ENCODE assay signal across 11 cellular contexts in the genomic region with DNA sequence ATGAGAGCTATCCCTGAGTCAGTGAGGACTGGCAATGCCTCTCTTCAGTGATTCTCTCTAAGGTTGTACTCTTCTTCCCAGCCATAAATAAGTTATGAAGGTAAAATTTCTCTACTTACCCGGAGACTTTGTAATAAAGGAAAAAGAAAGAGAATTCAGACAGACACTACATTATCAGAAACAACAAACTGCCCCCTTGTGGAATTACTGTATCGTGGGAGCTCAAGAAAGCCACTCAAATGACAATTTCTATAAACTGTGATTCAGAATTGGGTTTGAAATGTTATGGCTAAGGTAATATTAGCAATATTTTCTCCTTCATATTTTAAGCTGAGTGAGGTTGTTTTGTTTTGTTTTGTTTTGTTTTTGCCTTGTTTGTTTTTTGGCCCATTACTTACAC.
DNase-seq lines count a peak whose midpoint lies in the region; ATAC-seq and TF ChIP-seq lines count a peak whose summit lies in the region.
"Had no signal": no experiment of that assay in that cellular context is flagged by ENCODE, and none has a peak within 500 bp of the region (broad histone marks: within the 10 kb centered on the region; RNA-seq: fewer than 3 reads in every experiment).

No MANE protein-coding gene starts in this region.

- H3K9me3 ChIP-seq in Karpas-422 (ENCODE audit: low read length), result no peaks in the 10 kb centered on the region

- H4K20me1 ChIP-seq in Karpas-422 (ENCODE audit: insufficient read depth, low read depth, low read length), result no peaks in the 10 kb centered on the region

- DNase-seq in SIG-M5 treated with dmso at 0.1 percent for 504 hours (lab: John Stamatoyannopoulos, UW; ENCODE audit: unreplicated experiment), result peak; percentile 20
- DNase-seq in SIG-M5 (lab: John Stamatoyannopoulos, UW), result no peak
- peak; percentile 64 for DNase-seq in Karpas-422
- peak; percentile 42 to 58 for DNase-seq in cardiac fibroblast (ENCODE audit: low read depth in 2 of 2)
- DNase-seq in retinal pigment epithelial cell (ENCODE audit: low read depth), result no peak
- DNase-seq in activated T-helper 1 cell treated with anti-CD3 and anti-CD28 coated beads, Interleukin-12 subunit alpha, Interleukin-12 subunit beta, Interleukin-2, Interleukin-4 antibody, amounts not matched to agents 30 ng/mL and 10 ng/mL and 1 ng/mL, durations not matched to agents 14 hours and 24 hours and 36 hours (ENCODE audit: low spot score), result no peak
- no peak for DNase-seq in nephron progenitor cell
- DNase-seq in left colon, result no peak
- DNase-seq: activated CD8-positive, alpha-beta memory T cell treated with anti-CD3 and anti-CD28 coated beads, Interleukin-2, amount 10 ng/mL, durations not matched to agents 7 days and 5 days; effector CD8-positive, alpha-beta T cell had no signal

- TF ChIP-seq CTCF in cardiac fibroblast (IDR thresholded peaks at IDR 0.05; ENCODE audit: low read depth, low read length) (peak; percentile 51), retinal pigment epithelial cell (conservative IDR thresholded peaks at IDR 0.05; ENCODE audit: low read depth, low read length) (peak; percentile 62), nephron progenitor cell (IDR thresholded peaks at IDR 0.05) (no peak)

- ATAC-seq in left colon, result no peak
- ATAC-seq: activated CD8-positive, alpha-beta memory T cell treated with anti-CD3 and anti-CD28 coated beads, Interleukin-2, amount 10 ng/mL, durations not matched to agents 7 days and 5 days had no signal

- H3K9me2 ChIP-seq in Karpas-422 (replicated peaks; ENCODE audit: insufficient read depth, low read length), result no peaks in the 10 kb centered on the region

- H3K4me1 ChIP-seq in Karpas-422 (ENCODE audit: low read length), result peaks cover 5% of the 10 kb centered on the region; the same call in 1 of the 2 replicates

- intact Hi-C loops in activated T-helper 1 cell treated with anti-CD3 and anti-CD28 coated beads, Interleukin-12 subunit alpha, Interleukin-12 subunit beta, Interleukin-2, Interleukin-4 antibody, amounts not matched to agents 30 ng/mL and 10 ng/mL and 1 ng/mL, durations not matched to agents 14 hours and 24 hours and 36 hours (cut with micrococcal nuclease), result no loop called here
- intact Hi-C loops in left colon (cut with DNase I, micrococcal nuclease), result no loop called here

- H3K27me3 ChIP-seq in Karpas-422 (ENCODE audit: low read length), result no peaks in the 10 kb centered on the region

- H3K27ac Mint-ChIP-seq in activated T-helper 1 cell treated with anti-CD3 and anti-CD28 coated beads, Interleukin-12 subunit alpha, Interleukin-12 subunit beta, Interleukin-2, Interleukin-4 antibody, amounts not matched to agents 30 ng/mL and 10 ng/mL and 1 ng/mL, durations not matched to agents 14 hours and 24 hours and 36 hours, result no peak overlapping the region
- no peak overlapping the region for H3K27ac Mint-ChIP-seq in nephron progenitor cell
- H3K27ac Mint-ChIP-seq: activated CD8-positive, alpha-beta memory T cell treated with anti-CD3 and anti-CD28 coated beads, Interleukin-2, amount 10 ng/mL, durations not matched to agents 7 days and 5 days; mesothelial cell of epicardium had no signal

- H3K27ac ChIP-seq in Karpas-422 (ENCODE audit: low read length), result no peak overlapping the region

- H3K9me3 Mint-ChIP-seq in activated T-helper 1 cell treated with anti-CD3 and anti-CD28 coated beads, Interleukin-12 subunit alpha, Interleukin-12 subunit beta, Interleukin-2, Interleukin-4 antibody, amounts not matched to agents 30 ng/mL and 10 ng/mL and 1 ng/mL, durations not matched to agents 14 hours and 24 hours and 36 hours, result no peaks in the 10 kb centered on the region
- peaks cover 29% of the 10 kb centered on the region for H3K9me3 Mint-ChIP-seq in nephron progenitor cell
- H3K9me3 Mint-ChIP-seq: mesothelial cell of epicardium had no signal

- H3K4me1 Mint-ChIP-seq in activated T-helper 1 cell treated with anti-CD3 and anti-CD28 coated beads, Interleukin-12 subunit alpha, Interleukin-12 subunit beta, Interleukin-2, Interleukin-4 antibody, amounts not matched to agents 30 ng/mL and 10 ng/mL and 1 ng/mL, durations not matched to agents 14 hours and 24 hours and 36 hours (ENCODE audit: low read depth), result no peaks in the 10 kb centered on the region
- no peaks in the 10 kb centered on the region for H3K4me1 Mint-ChIP-seq in nephron progenitor cell
- H3K4me1 Mint-ChIP-seq: mesothelial cell of epicardium had no signal

- no peak overlapping the region for H3K9ac ChIP-seq in Karpas-422 (ENCODE audit: low read length)

- H3K4me3 ChIP-seq in Karpas-422 (ENCODE audit: low read length), result no peak overlapping the region
- no peak overlapping the region for H3K4me3 ChIP-seq in cardiac fibroblast (replicated peaks in 1 of 2; ENCODE audit: low read depth in 2 of 2, low read length in 2 of 2)
- H3K4me3 ChIP-seq in retinal pigment epithelial cell (ENCODE audit: low read length), result no peak overlapping the region

- no peaks in the 10 kb centered on the region for H3K36me3 ChIP-seq in Karpas-422 (ENCODE audit: insufficient read depth, low read length)

- H3K4me2 ChIP-seq in Karpas-422 (ENCODE audit: low read depth, low read length, poor library complexity, severe bottlenecking), result peak overlapping the region; percentile 2

- H3K36me3 Mint-ChIP-seq in activated T-helper 1 cell treated with anti-CD3 and anti-CD28 coated beads, Interleukin-12 subunit alpha, Interleukin-12 subunit beta, Interleukin-2, Interleukin-4 antibody, amounts not matched to agents 30 ng/mL and 10 ng/mL and 1 ng/mL, durations not matched to agents 14 hours and 24 hours and 36 hours (ENCODE audit: low read depth), result no peaks in the 10 kb centered on the region
- peaks cover 6% of the 10 kb centered on the region for H3K36me3 Mint-ChIP-seq in nephron progenitor cell (ENCODE audit: low read depth)
- H3K36me3 Mint-ChIP-seq: activated CD8-positive, alpha-beta memory T cell treated with anti-CD3 and anti-CD28 coated beads, Interleukin-2, amount 10 ng/mL, durations not matched to agents 7 days and 5 days; mesothelial cell of epicardium had no signal

- peaks cover 14% of the 10 kb centered on the region for H3K27me3 Mint-ChIP-seq in activated T-helper 1 cell treated with anti-CD3 and anti-CD28 coated beads, Interleukin-12 subunit alpha, Interleukin-12 subunit beta, Interleukin-2, Interleukin-4 antibody, amounts not matched to agents 30 ng/mL and 10 ng/mL and 1 ng/mL, durations not matched to agents 14 hours and 24 hours and 36 hours (ENCODE audit: insufficient read depth)
- no peaks in the 10 kb centered on the region for H3K27me3 Mint-ChIP-seq in nephron progenitor cell (ENCODE audit: low read depth, poor library complexity)

- peak overlapping the region; percentile 51; the same call in 1 of the 2 replicates for H2AFZ ChIP-seq in Karpas-422 (ENCODE audit: low read length)

- H3K4me3 Mint-ChIP-seq in activated T-helper 1 cell treated with anti-CD3 and anti-CD28 coated beads, Interleukin-12 subunit alpha, Interleukin-12 subunit beta, Interleukin-2, Interleukin-4 antibody, amounts not matched to agents 30 ng/mL and 10 ng/mL and 1 ng/mL, durations not matched to agents 14 hours and 24 hours and 36 hours, result no peak overlapping the region
- no peak overlapping the region for H3K4me3 Mint-ChIP-seq in nephron progenitor cell
- H3K4me3 Mint-ChIP-seq: activated CD8-positive, alpha-beta memory T cell treated with anti-CD3 and anti-CD28 coated beads, Interleukin-2, amount 10 ng/mL, durations not matched to agents 7 days and 5 days; mesothelial cell of epicardium had no signal

- no peaks in the 10 kb centered on the region for H3K79me2 ChIP-seq in Karpas-422 (ENCODE audit: low read length)

Comparison
In these comparisons a context has a peak if more than half of its experiments do, and no peak if none do; other contexts are left out.
1. DNase-seq: peak in SIG-M5 treated with dmso at 0.1 percent for 504 hours (single experiment), Karpas-422 (single experiment) and cardiac fibroblast (2 of 2); none in SIG-M5 (single experiment), retinal pigment epithelial cell (single experiment), activated T-helper 1 cell treated with anti-CD3 and anti-CD28 coated beads, Interleukin-12 subunit alpha, Interleukin-12 subunit beta, Interleukin-2, Interleukin-4 antibody, amounts not matched to agents 30 ng/mL and 10 ng/mL and 1 ng/mL, durations not matched to agents 14 hours and 24 hours and 36 hours (single experiment), nephron progenitor cell (single experiment) and left colon (0 of 2).